ENCODE assay signal across 16 cellular contexts in the genomic region with DNA sequence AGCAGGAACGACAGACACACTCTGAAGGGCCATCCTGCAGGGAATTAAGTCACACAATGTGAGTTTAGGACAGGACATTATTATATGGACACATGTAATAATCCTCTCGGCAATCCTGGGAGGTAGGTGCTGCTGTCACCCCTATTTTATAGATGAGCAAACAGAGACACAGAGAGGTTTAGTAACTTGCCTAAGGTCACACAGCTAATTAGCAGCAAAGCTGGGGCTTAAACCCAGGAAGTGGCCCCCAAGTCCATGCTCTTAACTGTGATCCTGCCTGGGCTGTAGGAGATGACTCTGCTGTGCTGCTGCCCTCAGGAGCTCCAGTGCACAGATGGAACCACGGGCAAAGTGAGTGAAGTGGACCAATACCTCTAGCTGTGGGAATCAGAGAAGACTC.
DNase-seq lines count a peak whose midpoint lies in the region; ATAC-seq, FAIRE-seq and TF ChIP-seq lines count a peak whose summit lies in the region.
"Had no signal": no experiment of that assay in that cellular context is flagged by ENCODE, and none has a peak within 500 bp of the region (broad histone marks: within the 10 kb centered on the region; RNA-seq: fewer than 3 reads in every experiment).

No MANE protein-coding gene starts in this region.

- H3K4me1 ChIP-seq in OCI-LY3 (ENCODE audit: low read length) = peaks cover 11% of the 10 kb centered on the region
- H3K4me1 ChIP-seq in neural progenitor cell = peaks cover 6% of the 10 kb centered on the region
- H3K4me1 ChIP-seq: Caco-2, HAP-1 had no signal

- FAIRE-seq in GM12891 (lab: Jason Lieb, UNC) = no peak
- FAIRE-seq: G401.6, GM19239, H54 had no signal

- no peak overlapping the region for H3K27ac ChIP-seq in OCI-LY3 (ENCODE audit: low read length)
- no peak overlapping the region for H3K27ac ChIP-seq in coronary artery
- H3K27ac ChIP-seq in neural progenitor cell = no peak overlapping the region

- H3K4me2 ChIP-seq in OCI-LY3 (ENCODE audit: low read length) (no peak overlapping the region), neural progenitor cell (no peak overlapping the region)
- H3K4me2 ChIP-seq: GM23338 had no signal

- H3K27me3 ChIP-seq in OCI-LY3 (ENCODE audit: low read depth, low read length) = no peaks in the 10 kb centered on the region; the same call in 1 of the 2 replicates
- H3K27me3 ChIP-seq in neural progenitor cell = no peaks in the 10 kb centered on the region

- DNase-seq in coronary artery (ENCODE audit: low spot score) = peak; percentile 38
- no peak for DNase-seq in neural progenitor cell (ENCODE audit: low spot score)
- DNase-seq in GM12891 (ENCODE audit: insufficient read length, low spot score) = no peak
- DNase-seq in HuH-7.5 (ENCODE audit: low spot score) = no peak
- DNase-seq: C1 segment of cervical spinal cord; Caco-2; CD4-positive, alpha-beta memory T cell; DMS153; DND-41 had no signal

- H3K27me3 Mint-ChIP-seq in neural progenitor cell (ENCODE audit: insufficient read depth, low read depth) = peaks cover 5% of the 10 kb centered on the region

- H3K4me1 Mint-ChIP-seq in neural progenitor cell = peaks cover 10% of the 10 kb centered on the region
- H3K4me1 Mint-ChIP-seq: CD4-positive, alpha-beta memory T cell had no signal

- peak overlapping the region; percentile 21 for H3K4me3 Mint-ChIP-seq in neural progenitor cell
- H3K4me3 Mint-ChIP-seq: CD4-positive, alpha-beta memory T cell; GM23338 had no signal

- H3K79me2 ChIP-seq in OCI-LY3 (ENCODE audit: low read length) (no peaks in the 10 kb centered on the region), neural progenitor cell (ENCODE audit: low read depth) (no peaks in the 10 kb centered on the region)

- no peak overlapping the region for H3K9ac ChIP-seq in OCI-LY3 (ENCODE audit: low read length)
- no peak overlapping the region for H3K9ac ChIP-seq in neural progenitor cell

- TF ChIP-seq POLR2A in GM12891 (IDR thresholded peaks at IDR 0.05; ENCODE audit: low read depth, low read length) = no peak

- H3K36me3 Mint-ChIP-seq in neural progenitor cell = no peaks in the 10 kb centered on the region
- H3K36me3 Mint-ChIP-seq: CD4-positive, alpha-beta memory T cell had no signal

- H3K36me3 ChIP-seq in OCI-LY3 (replicated peaks; ENCODE audit: low read depth, low read length) = no peaks in the 10 kb centered on the region
- no peaks in the 10 kb centered on the region for H3K36me3 ChIP-seq in neural progenitor cell
- H3K36me3 ChIP-seq: HAP-1 had no signal

- no peak for ATAC-seq in HG03196 (IDR thresholded peaks at IDR 0.05; ENCODE audit: unreplicated experiment)
- ATAC-seq: GM23338 had no signal

- H3K9me3 ChIP-seq in OCI-LY3 (ENCODE audit: insufficient read depth, low read length) (no peaks in the 10 kb centered on the region), neural progenitor cell (ENCODE audit: low read depth) (no peaks in the 10 kb centered on the region)
- H3K9me3 ChIP-seq: Caco-2, HAP-1 had no signal

- H3K4me3 ChIP-seq in OCI-LY3 (ENCODE audit: low read length) = no peak overlapping the region
- no peak overlapping the region for H3K4me3 ChIP-seq in coronary artery
- no peak overlapping the region for H3K4me3 ChIP-seq in neural progenitor cell
- H3K4me3 ChIP-seq: GM23338, HAP-1 had no signal

- H4K20me1 ChIP-seq in OCI-LY3 (ENCODE audit: insufficient read depth, low read length) (no peaks in the 10 kb centered on the region), neural progenitor cell (ENCODE audit: low read depth) (no peaks in the 10 kb centered on the region)

- TF ChIP-seq CTCF in OCI-LY3 (IDR thresholded peaks at IDR 0.05; ENCODE audit: low read depth, low read length) (no peak), coronary artery (IDR thresholded peaks at IDR 0.05) (no peak), neural progenitor cell (IDR thresholded peaks at IDR 0.05) (no peak)

- H3F3A ChIP-seq in neural progenitor cell (ENCODE audit: low read depth) = no peaks in the 10 kb centered on the region

- H3K9me3 Mint-ChIP-seq in neural progenitor cell = no peaks in the 10 kb centered on the region
- H3K9me3 Mint-ChIP-seq: GM23338 had no signal

- 0 out of 2 replicates have a peak overlapping the region, but pooled peaks have one; percentile 83 for H2AFZ ChIP-seq in OCI-LY3 (ENCODE audit: low read depth, low read length)
- no peak overlapping the region for H2AFZ ChIP-seq in neural progenitor cell (replicated peaks)
- H2AFZ ChIP-seq: GM23338 had no signal

- no peak overlapping the region for H3K27ac Mint-ChIP-seq in neural progenitor cell
- H3K27ac Mint-ChIP-seq: CD4-positive, alpha-beta memory T cell had no signal

TF ChIP-seq in GM12891, 5 proteins besides CTCF, POLR2A, EP300 and RAD21:
- TF ChIP-seq POU2F2 (IDR thresholded peaks at IDR 0.05; ENCODE audit: low read depth, low read length) (no peak), PAX5 (IDR thresholded peaks at IDR 0.05; ENCODE audit: insufficient read depth, low read length, severe bottlenecking) (no peak), POLR2AphosphoS5 (IDR thresholded peaks at IDR 0.05; ENCODE audit: low read depth, low read length) (no peak), SPI1 (IDR thresholded peaks at IDR 0.05; ENCODE audit: low read depth, low read length) (no peak), TAF1 (IDR thresholded peaks at IDR 0.05; ENCODE audit: low read depth, low read length) (no peak)
TF ChIP-seq in GM12891: peak in this region for 0.
